In the genomic region with DNA sequence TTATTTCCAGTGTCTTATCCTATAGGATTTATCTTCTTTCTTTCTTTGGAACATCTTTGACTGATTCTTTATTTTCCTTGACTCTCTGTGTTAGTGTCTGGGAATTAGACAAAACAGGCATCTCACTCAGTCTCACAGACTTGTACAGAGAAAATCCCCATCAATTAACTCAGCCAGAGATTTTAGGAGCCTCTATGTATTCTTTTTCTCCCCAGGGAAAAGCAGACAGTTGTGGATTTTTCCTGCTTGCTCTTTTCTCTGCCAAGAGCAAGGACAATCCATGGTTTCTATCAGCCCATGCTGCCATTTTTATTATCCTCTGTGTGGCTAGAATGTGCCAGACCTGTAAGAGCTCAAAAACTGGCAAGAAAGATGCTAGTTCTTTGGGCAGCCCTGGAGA, we compare ENCODE assay signal across 27 cellular contexts.
"Had no signal": no experiment of that assay in that cellular context is flagged by ENCODE, and none has a peak within 500 bp of the region (broad histone marks: within the 10 kb centered on the region; RNA-seq: fewer than 3 reads in every experiment).

No MANE protein-coding gene starts in this region.

- H3K4me3 Mint-ChIP-seq: dendritic cell treated with granulocyte-macrophage colony-stimulating factor and Interleukin-4, amounts not matched to agents 40 ng/mL and 50 ng/mL, for 4 days; effector memory CD8-positive, alpha-beta T cell; endodermal cell had no signal

- H3K27ac ChIP-seq: colonic mucosa, coronary artery, dorsolateral prefrontal cortex, epithelial cell of prostate, esophagus muscularis mucosa, esophagus squamous epithelium, foreskin keratinocyte, gastrocnemius medialis, gastroesophageal sphincter, heart left ventricle, heart right ventricle had no signal

- H3K36me3 ChIP-seq: colonic mucosa, esophagus muscularis mucosa, esophagus squamous epithelium, gastrocnemius medialis, gastroesophageal sphincter, heart left ventricle, heart right ventricle had no signal

- H3K27me3 ChIP-seq: colonic mucosa, dorsolateral prefrontal cortex, esophagus muscularis mucosa, esophagus squamous epithelium, foreskin keratinocyte, gastrocnemius medialis, gastroesophageal sphincter, heart left ventricle, heart right ventricle had no signal

- H3K9me3 ChIP-seq: colonic mucosa had no signal

- H3K4me1 ChIP-seq: colonic mucosa, esophagus muscularis mucosa, esophagus squamous epithelium, foreskin keratinocyte, gastrocnemius medialis, gastroesophageal sphincter, heart left ventricle, heart right ventricle had no signal

- H3K27ac Mint-ChIP-seq: dendritic cell treated with granulocyte-macrophage colony-stimulating factor and Interleukin-4, amounts not matched to agents 40 ng/mL and 50 ng/mL, for 4 days; effector memory CD8-positive, alpha-beta T cell; endodermal cell had no signal

- H3K27me3 Mint-ChIP-seq: dendritic cell treated with granulocyte-macrophage colony-stimulating factor and Interleukin-4, amounts not matched to agents 40 ng/mL and 50 ng/mL, for 4 days; effector memory CD8-positive, alpha-beta T cell had no signal

- DNase-seq: colonic mucosa; cortex of kidney; dermis blood vessel endothelial cell; dorsolateral prefrontal cortex; effector CD4-positive, alpha-beta T cell; effector CD8-positive, alpha-beta T cell; effector memory CD4-positive, alpha-beta T cell; effector memory CD8-positive, alpha-beta T cell; endodermal cell; erythroblast; esophagus squamous epithelium; foreskin fibroblast; foreskin keratinocyte; foreskin melanocyte; gastrocnemius medialis; glutamatergic neuron; head of caudate nucleus; heart left ventricle; heart right ventricle had no signal

- FAIRE-seq: colon, endometrium, endothelial cell of umbilical vein had no signal

- H3K4me3 ChIP-seq: colonic mucosa, coronary artery, dorsolateral prefrontal cortex, esophagus muscularis mucosa, esophagus squamous epithelium, gastrocnemius medialis, gastroesophageal sphincter, heart left ventricle, heart right ventricle had no signal
